17 cellular contexts compared by ENCODE assay signal in genomic region chr9:135283621-135284020, GRCh38.
DNase-seq lines count a peak whose midpoint lies in the region; ATAC-seq and TF ChIP-seq lines count a peak whose summit lies in the region.
"Had no signal": no experiment of that assay in that cellular context is flagged by ENCODE, and none has a peak within 500 bp of the region (broad histone marks: within the 10 kb centered on the region; RNA-seq: fewer than 3 reads in every experiment).

No MANE protein-coding gene starts in this region.

- H3K36me3 Mint-ChIP-seq in activated CD8-positive, alpha-beta T cell treated with anti-CD3 and anti-CD28 coated beads for 36 hours (ENCODE audit: low read depth), result no peaks in the 10 kb centered on the region
- H3K36me3 Mint-ChIP-seq in activated CD8-positive, alpha-beta T cell treated with anti-CD3 and anti-CD28 coated beads, Interleukin-2, amount 10 ng/mL, durations not matched to agents 7 days and 5 days (ENCODE audit: low read depth), result no peaks in the 10 kb centered on the region
- no peaks in the 10 kb centered on the region for H3K36me3 Mint-ChIP-seq in brain
- H3K36me3 Mint-ChIP-seq: CD4-positive, CD25-positive, alpha-beta regulatory T cell had no signal

- H3K27me3 Mint-ChIP-seq in activated CD8-positive, alpha-beta T cell treated with anti-CD3 and anti-CD28 coated beads for 36 hours, result no peaks in the 10 kb centered on the region
- no peaks in the 10 kb centered on the region for H3K27me3 Mint-ChIP-seq in activated CD8-positive, alpha-beta T cell treated with anti-CD3 and anti-CD28 coated beads, Interleukin-2, amount 10 ng/mL, durations not matched to agents 7 days and 5 days (ENCODE audit: low read depth)
- peaks cover 7% of the 10 kb centered on the region for H3K27me3 Mint-ChIP-seq in brain
- H3K27me3 Mint-ChIP-seq: CD4-positive, CD25-positive, alpha-beta regulatory T cell had no signal

- intact Hi-C loops in activated CD8-positive, alpha-beta T cell treated with anti-CD3 and anti-CD28 coated beads for 36 hours (cut with micrococcal nuclease), result no loop called here

- peaks cover 2% of the 10 kb centered on the region for H3K9me3 Mint-ChIP-seq in activated CD8-positive, alpha-beta T cell treated with anti-CD3 and anti-CD28 coated beads for 36 hours
- H3K9me3 Mint-ChIP-seq in activated CD8-positive, alpha-beta T cell treated with anti-CD3 and anti-CD28 coated beads, Interleukin-2, amount 10 ng/mL, durations not matched to agents 7 days and 5 days (ENCODE audit: insufficient read depth), result no peaks in the 10 kb centered on the region
- H3K9me3 Mint-ChIP-seq in brain, result peaks cover 0 to 9% (median 0%) of the 10 kb centered on the region in 5 experiments

- H4K20me1 ChIP-seq in BLaER1 treated with 17β-estradiol and CSF1 and Interleukin-3, amounts not matched to agents 10 nM and 100 nM, result peaks cover 0 to 48% (median 0%) of the 10 kb centered on the region in 11 experiments; a peak in 6 of 22 replicates

- peak overlapping the region in 2 of 10 experiments; percentile 17 to 20; a peak in 2 of 20 replicates for H3K4me3 ChIP-seq in BLaER1 treated with 17β-estradiol and CSF1 and Interleukin-3, amounts not matched to agents 10 nM and 100 nM

- H3K4me1 ChIP-seq in BLaER1 treated with 17β-estradiol and CSF1 and Interleukin-3, amounts not matched to agents 10 nM and 100 nM, result peaks cover 30 to 100% (median 95%) of the 10 kb centered on the region in 10 experiments
- H3K4me1 ChIP-seq: Caco-2 had no signal

- H3K4me2 ChIP-seq in BLaER1 treated with 17β-estradiol and CSF1 and Interleukin-3, amounts not matched to agents 10 nM and 100 nM, result peak overlapping the region; percentile 52 to 97 (median 79)

- H3K27ac ChIP-seq in BLaER1 treated with 17β-estradiol and CSF1 and Interleukin-3, amounts not matched to agents 10 nM and 100 nM, result peak overlapping the region in 3 of 11 experiments; percentile 65 to 76 (median 73); a peak in 5 of 22 replicates

- no peak overlapping the region for H3K4me3 Mint-ChIP-seq in activated CD8-positive, alpha-beta T cell treated with anti-CD3 and anti-CD28 coated beads for 36 hours
- no peak overlapping the region for H3K4me3 Mint-ChIP-seq in activated CD8-positive, alpha-beta T cell treated with anti-CD3 and anti-CD28 coated beads, Interleukin-2, amount 10 ng/mL, durations not matched to agents 7 days and 5 days
- no peak overlapping the region for H3K4me3 Mint-ChIP-seq in brain
- H3K4me3 Mint-ChIP-seq: CD4-positive, CD25-positive, alpha-beta regulatory T cell; HFFc6 had no signal

- no peaks in the 10 kb centered on the region for H3K4me1 Mint-ChIP-seq in activated CD8-positive, alpha-beta T cell treated with anti-CD3 and anti-CD28 coated beads for 36 hours (ENCODE audit: low read depth)
- H3K4me1 Mint-ChIP-seq in activated CD8-positive, alpha-beta T cell treated with anti-CD3 and anti-CD28 coated beads, Interleukin-2, amount 10 ng/mL, durations not matched to agents 7 days and 5 days (ENCODE audit: low read depth), result no peaks in the 10 kb centered on the region
- H3K4me1 Mint-ChIP-seq in brain, result peaks cover 44% of the 10 kb centered on the region
- H3K4me1 Mint-ChIP-seq: CD4-positive, CD25-positive, alpha-beta regulatory T cell had no signal

- CTCF ChIA-PET in activated CD8-positive, alpha-beta T cell treated with anti-CD3 and anti-CD28 coated beads for 36 hours (lab: Charles Lee), result no interaction called here
- CTCF ChIA-PET in activated CD8-positive, alpha-beta T cell treated with anti-CD3 and anti-CD28 coated beads, Interleukin-2, amount 10 ng/mL, durations not matched to agents 7 days and 5 days (lab: Charles Lee), result no interaction called here

- no peak overlapping the region for H3K27ac Mint-ChIP-seq in activated CD8-positive, alpha-beta T cell treated with anti-CD3 and anti-CD28 coated beads for 36 hours
- no peak overlapping the region for H3K27ac Mint-ChIP-seq in activated CD8-positive, alpha-beta T cell treated with anti-CD3 and anti-CD28 coated beads, Interleukin-2, amount 10 ng/mL, durations not matched to agents 7 days and 5 days
- H3K27ac Mint-ChIP-seq in brain, result peak overlapping the region; percentile 42 to 94 (median 87)
- H3K27ac Mint-ChIP-seq: HFFc6 had no signal

- peaks cover 0 to 56% (median 0%) of the 10 kb centered on the region in 11 experiments; a peak in 7 of 22 replicates for H3K27me3 ChIP-seq in BLaER1 treated with 17β-estradiol and CSF1 and Interleukin-3, amounts not matched to agents 10 nM and 100 nM

- POLR2A ChIA-PET in activated CD8-positive, alpha-beta T cell treated with anti-CD3 and anti-CD28 coated beads for 36 hours (lab: Charles Lee), result no interaction called here
- POLR2A ChIA-PET in activated CD8-positive, alpha-beta T cell treated with anti-CD3 and anti-CD28 coated beads, Interleukin-2, amount 10 ng/mL, durations not matched to agents 7 days and 5 days (lab: Charles Lee), result no interaction called here

- H3K9me3 ChIP-seq in BLaER1 treated with 17β-estradiol and CSF1 and Interleukin-3, amounts not matched to agents 10 nM and 100 nM (replicated peaks in 1 of 11), result no peaks in the 10 kb centered on the region

- DNase-seq in activated CD8-positive, alpha-beta T cell treated with anti-CD3 and anti-CD28 coated beads for 36 hours, result peak; percentile 4
- no peak for DNase-seq in activated CD8-positive, alpha-beta T cell treated with anti-CD3 and anti-CD28 coated beads, Interleukin-2, amount 10 ng/mL, durations not matched to agents 7 days and 5 days
- peak; percentile 51 for DNase-seq in retina
- no peak for DNase-seq in stimulated activated CD4-positive, alpha-beta T cell treated with anti-CD3 and anti-CD28 coated beads, Interleukin-2, amount 100 ng/mL, for 48 hours
- DNase-seq: 8988T; Caco-2; CD4-positive, CD25-positive, alpha-beta regulatory T cell; DMS153; GDM1; GOT3; H7; HFFc6; IMR-90 had no signal

- no peak for TF ChIP-seq CTCF in activated CD8-positive, alpha-beta T cell treated with anti-CD3 and anti-CD28 coated beads for 36 hours (IDR thresholded peaks at IDR 0.05)
- TF ChIP-seq CTCF in brain (conservative IDR thresholded peaks at IDR 0.05), result no peak

- H3K36me3 ChIP-seq in BLaER1 treated with 17β-estradiol and CSF1 and Interleukin-3, amounts not matched to agents 10 nM and 100 nM, result no peaks in the 10 kb centered on the region

- peak; percentile 45 for ATAC-seq in activated CD8-positive, alpha-beta T cell treated with anti-CD3 and anti-CD28 coated beads for 36 hours
- no peak for ATAC-seq in activated CD8-positive, alpha-beta T cell treated with anti-CD3 and anti-CD28 coated beads, Interleukin-2, amount 10 ng/mL, durations not matched to agents 7 days and 5 days
- ATAC-seq in GM21360 (IDR thresholded peaks at IDR 0.05; ENCODE audit: unreplicated experiment), result no peak
- ATAC-seq: HCT116 had no signal

- peak overlapping the region in 4 of 11 experiments; percentile 1 to 60 (median 50); a peak in 6 of 22 replicates for H3K9ac ChIP-seq in BLaER1 treated with 17β-estradiol and CSF1 and Interleukin-3, amounts not matched to agents 10 nM and 100 nM

Comparison
In these comparisons a context has a peak if more than half of its experiments do, and no peak if none do; other contexts are left out.
1. DNase-seq: peak in activated CD8-positive, alpha-beta T cell treated with anti-CD3 and anti-CD28 coated beads for 36 hours (single experiment) and retina (single experiment); none in activated CD8-positive, alpha-beta T cell treated with anti-CD3 and anti-CD28 coated beads, Interleukin-2, amount 10 ng/mL, durations not matched to agents 7 days and 5 days (single experiment) and stimulated activated CD4-positive, alpha-beta T cell treated with anti-CD3 and anti-CD28 coated beads, Interleukin-2, amount 100 ng/mL, for 48 hours (0 of 2).
2. H3K27ac Mint-ChIP-seq: peak in brain (5 of 5); none in activated CD8-positive, alpha-beta T cell treated with anti-CD3 and anti-CD28 coated beads for 36 hours (single experiment) and activated CD8-positive, alpha-beta T cell treated with anti-CD3 and anti-CD28 coated beads, Interleukin-2, amount 10 ng/mL, durations not matched to agents 7 days and 5 days (single experiment).